9 cellular contexts compared by ENCODE assay signal in the genomic region with DNA sequence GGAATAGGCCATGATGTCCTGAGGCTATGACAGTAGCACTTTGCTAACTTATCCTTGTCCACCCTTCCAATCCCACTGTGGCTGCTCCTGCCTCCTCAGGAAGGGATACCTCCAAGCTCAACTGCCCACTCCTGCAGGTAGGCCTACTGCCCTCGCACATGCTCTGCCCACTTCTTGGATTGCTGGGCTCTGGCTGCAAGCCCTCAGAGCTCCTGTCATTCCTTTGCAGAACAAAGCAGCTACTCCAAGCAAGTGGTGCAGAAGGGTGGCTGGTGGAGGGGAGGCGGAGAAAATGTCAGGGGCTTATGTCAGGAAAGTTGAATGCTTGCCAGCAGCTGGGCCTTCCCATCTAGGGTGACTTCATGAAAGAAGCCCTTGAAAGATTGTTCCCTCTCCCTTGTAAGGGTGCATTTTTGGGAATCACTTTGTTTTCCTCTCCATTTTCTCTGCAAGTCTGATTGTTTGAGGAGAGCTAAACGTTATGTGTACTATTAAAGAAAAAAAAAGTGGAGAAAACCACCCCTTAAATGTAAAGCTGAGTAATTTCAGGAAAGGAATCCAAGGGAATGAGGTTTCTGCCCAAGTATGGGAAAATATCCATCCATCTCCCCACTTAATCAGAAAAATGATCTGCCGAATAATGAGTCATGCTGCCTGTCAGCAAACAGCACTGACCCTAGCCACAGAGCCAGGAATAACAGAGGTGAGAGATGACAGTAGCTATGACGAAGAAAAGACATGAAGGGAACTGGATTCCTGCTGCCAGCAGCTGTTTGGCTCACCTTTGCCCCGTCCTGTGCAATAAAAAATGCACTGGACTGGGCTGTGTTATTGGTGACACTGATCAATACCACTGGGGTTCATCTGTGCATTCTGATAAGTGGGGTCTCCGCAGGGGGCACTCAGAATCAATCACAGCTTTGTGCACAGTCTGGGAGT.
DNase-seq lines count a peak whose midpoint lies in the region; ATAC-seq, FAIRE-seq and TF ChIP-seq lines count a peak whose summit lies in the region.
"Had no signal": no experiment of that assay in that cellular context is flagged by ENCODE, and none has a peak within 500 bp of the region (broad histone marks: within the 10 kb centered on the region; RNA-seq: fewer than 3 reads in every experiment).

No MANE protein-coding gene starts in this region.

- H3K9ac ChIP-seq in HCT116 (ENCODE audit: low read length): no peak overlapping the region
- no peak overlapping the region for H3K9ac ChIP-seq in adipocyte (ENCODE audit: low read length)
- H3K9ac ChIP-seq in keratinocyte (ENCODE audit: control insufficient read depth, extremely low read depth, insufficient read depth, low read length): no peak overlapping the region
- H3K9ac ChIP-seq in stomach smooth muscle (ENCODE audit: low read length in 2 of 2): peak overlapping the region; percentile 13 to 59

- ATAC-seq in HCT116: peak; percentile 80
- ATAC-seq in HG03159 (IDR thresholded peaks at IDR 0.05; ENCODE audit: unreplicated experiment): no peak

- H3K4me1 ChIP-seq in HCT116 (ENCODE audit: control insufficient read depth in 1 of 2, insufficient read depth in 2 of 2, low read length in 2 of 2) (peaks cover 12 to 18% of the 10 kb centered on the region in 2 experiments), adipocyte (ENCODE audit: control insufficient read depth, insufficient read depth, low read length) (peaks cover 24% of the 10 kb centered on the region), keratinocyte (ENCODE audit: control insufficient read depth, extremely low read depth, insufficient read depth, low read length) (peaks cover 3% of the 10 kb centered on the region), stomach smooth muscle (ENCODE audit: control insufficient read depth, insufficient read depth, low read length) (peaks cover 32% of the 10 kb centered on the region)

- H3K79me2 ChIP-seq in HCT116 (ENCODE audit: insufficient read depth, low read length): no peaks in the 10 kb centered on the region
- H3K79me2 ChIP-seq in keratinocyte (ENCODE audit: control insufficient read depth, insufficient read depth, low read length): no peaks in the 10 kb centered on the region

- FAIRE-seq in keratinocyte (lab: Jason Lieb, UNC): no peak

- no peaks in the 10 kb centered on the region for H3K9me2 ChIP-seq in HCT116 (ENCODE audit: insufficient read depth)

- H3K4me3 ChIP-seq in HCT116 (replicated peaks in 1 of 2; ENCODE audit: low read depth in 1 of 2, low read length in 2 of 2) (no peak overlapping the region), adipocyte (ENCODE audit: low read length) (no peak overlapping the region), keratinocyte (ENCODE audit: control insufficient read depth in 2 of 3, extremely low read depth in 1 of 3, insufficient read depth in 2 of 3, low read depth in 1 of 3, low read length in 3 of 3) (no peak overlapping the region), stomach smooth muscle (ENCODE audit: low read length in 2 of 2) (peak overlapping the region; percentile 71 to 72)

- TF ChIP-seq RAD21 in HCT116 (IDR thresholded peaks at IDR 0.05; ENCODE audit: low read depth): no peak

- RAD21 ChIA-PET in HCT116 (lab: Charles Lee; ENCODE audit: low non-redundant PET in 1 of 2, low total read pairs in 2 of 2, uncharacterized antibody in 2 of 2, unreplicated experiment in 2 of 2): no interaction called here

- H3K9me1 ChIP-seq in keratinocyte (ENCODE audit: control insufficient read depth, extremely low read depth, insufficient read depth, low read length): no peaks in the 10 kb centered on the region

- CTCF ChIA-PET in HCT116 (lab: Charles Lee): interaction anchor here (3.1 to 4.2 kb wide), 2 partner anchors 9 to 11 kb away, joined by 19 to 21 read pairs; no protein-coding TSS in a partner anchor

- intact Hi-C loops in HCT116 (cut with micrococcal nuclease): no loop called here

- H3K27me3 ChIP-seq in HCT116 (ENCODE audit: insufficient read depth, low read length): no peaks in the 10 kb centered on the region
- peaks cover 38% of the 10 kb centered on the region for H3K27me3 ChIP-seq in adipocyte (replicated peaks; ENCODE audit: control insufficient read depth, insufficient read depth, low read length)
- peaks cover 21% of the 10 kb centered on the region for H3K27me3 ChIP-seq in keratinocyte (ENCODE audit: control insufficient read depth, extremely low read depth, insufficient read depth, low read length)
- H3K27me3 ChIP-seq in stomach smooth muscle (ENCODE audit: control insufficient read depth in 1 of 2, insufficient read depth in 2 of 2, low read length in 2 of 2): peaks cover 0 to 22% of the 10 kb centered on the region in 2 donors

- H3K27ac ChIP-seq in HCT116 (ENCODE audit: low read depth, low read length): no peak overlapping the region
- H3K27ac ChIP-seq in keratinocyte (ENCODE audit: control insufficient read depth, insufficient read depth, low read length): no peak overlapping the region
- H3K27ac ChIP-seq in stomach smooth muscle (ENCODE audit: low read length): peak overlapping the region; percentile 83

- no peaks in the 10 kb centered on the region for H3K9me3 ChIP-seq in HCT116 (ENCODE audit: control insufficient read depth in 1 of 2, insufficient read depth in 1 of 2, low read depth in 1 of 2, low read length in 2 of 2)
- no peaks in the 10 kb centered on the region for H3K9me3 ChIP-seq in adipocyte (ENCODE audit: control insufficient read depth, low read length)
- no peaks in the 10 kb centered on the region for H3K9me3 ChIP-seq in keratinocyte (ENCODE audit: control insufficient read depth, low read depth, low read length)
- H3K9me3 ChIP-seq in stomach smooth muscle (ENCODE audit: control insufficient read depth in 2 of 2, low read length in 2 of 2): no peaks in the 10 kb centered on the region

- H2AFZ ChIP-seq in HCT116 (ENCODE audit: low read depth, low read length, poor library complexity, severe bottlenecking) (no peak overlapping the region), keratinocyte (ENCODE audit: control insufficient read depth, low read length) (no peak overlapping the region)

- DNase-seq in HCT116 (ENCODE audit: low read depth, low spot score) (no peak), adipocyte (ENCODE audit: low read depth) (peak; percentile 66), keratinocyte (ENCODE audit: low read depth, low spot score) (peak; percentile 5), NCI-H1930 (lab: John Stamatoyannopoulos, UW) (no peak), SHP77 treated with DMSO at 0.1 percent for 48 hours (lab: John Stamatoyannopoulos, UW) (no peak)
- DNase-seq in activated CD4-positive, alpha-beta T cell treated with anti-CD3 and anti-CD28 coated beads, Interleukin-2, amount 50 U/mL, for 1 hour: no peak
- DNase-seq: NCI-H69 had no signal

- H4K20me1 ChIP-seq in HCT116 (ENCODE audit: insufficient read depth): no peaks in the 10 kb centered on the region
- H4K20me1 ChIP-seq in keratinocyte (ENCODE audit: control insufficient read depth, extremely low read depth, insufficient read depth, low read length): no peaks in the 10 kb centered on the region

- POLR2A ChIA-PET in HCT116 (lab: Charles Lee): interaction anchor here (1.9 kb wide), 1 partner anchor 11 kb away, joined by 4 read pairs; no protein-coding TSS in a partner anchor

- no TSS peak for BruUV-seq in HCT116 (replicated peaks; lab: Mats Ljungman, UMichigan)

- H3K4me2 ChIP-seq in HCT116 (ENCODE audit: low read length) (peak overlapping the region; percentile 41), keratinocyte (ENCODE audit: control insufficient read depth, extremely low read depth, insufficient read depth, low read depth, low read length) (no peak overlapping the region)

- H3K36me3 ChIP-seq in HCT116 (ENCODE audit: control insufficient read depth in 1 of 2, insufficient read depth in 2 of 2, low read length in 2 of 2): no peaks in the 10 kb centered on the region
- H3K36me3 ChIP-seq in adipocyte (ENCODE audit: control insufficient read depth, insufficient read depth, low read length, severe bottlenecking): no peaks in the 10 kb centered on the region
- no peaks in the 10 kb centered on the region for H3K36me3 ChIP-seq in keratinocyte (ENCODE audit: control insufficient read depth in 2 of 2, extremely low read depth in 1 of 2, insufficient read depth in 2 of 2, low read length in 2 of 2)
- no peaks in the 10 kb centered on the region for H3K36me3 ChIP-seq in stomach smooth muscle (ENCODE audit: control insufficient read depth in 2 of 2, insufficient read depth in 2 of 2, low read length in 2 of 2)

- TF ChIP-seq CTCF in HCT116 (IDR thresholded peaks at IDR 0.05 in 2 of 3, conservative IDR thresholded peaks at IDR 0.05 in 1 of 3; ENCODE audit: borderline replicate concordance in 1 of 3, insufficient read depth in 1 of 3, low read depth in 2 of 3, low read length in 2 of 3) (no peak), keratinocyte (optimal IDR thresholded peaks at IDR 0.05 in 1 of 3, IDR thresholded peaks at IDR 0.05 in 1 of 3, conservative IDR thresholded peaks at IDR 0.05 in 1 of 3; ENCODE audit: extremely low read depth in 1 of 3, insufficient read depth in 2 of 3, low read length in 3 of 3) (no peak)

- dilution Hi-C loops in keratinocyte (cut with MboI; ENCODE audit: extremely low pct_ligation_motif_present, low sequenced_read_pairs): no loop called here

- TF ChIP-seq POLR2A in HCT116 (IDR thresholded peaks at IDR 0.05; ENCODE audit: borderline replicate concordance, extremely low read depth, insufficient read depth, insufficient read length): no peak

TF ChIP-seq in HCT116, 20 proteins besides CTCF, POLR2A, EP300 and RAD21:
- no peak for TF ChIP-seq CBX3 (IDR thresholded peaks at IDR 0.05; ENCODE audit: low read depth)
- TF ChIP-seq SIN3A (IDR thresholded peaks at IDR 0.05; ENCODE audit: low read depth): no peak
- TF ChIP-seq EZH2 (IDR thresholded peaks at IDR 0.05): no peak
- TF ChIP-seq SRF (IDR thresholded peaks at IDR 0.05; ENCODE audit: low read depth): no peak; the same call in 1 of the 2 replicates
- TF ChIP-seq, protein P1, sequence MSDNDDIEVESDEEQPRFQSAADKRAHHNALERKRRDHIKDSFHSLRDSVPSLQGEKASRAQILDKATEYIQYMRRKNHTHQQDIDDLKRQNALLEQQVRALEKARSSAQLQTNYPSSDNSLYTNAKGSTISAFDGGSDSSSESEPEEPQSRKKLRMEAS (IDR thresholded peaks at IDR 0.05): 0 out of 2 replicates have a peak, but pooled peaks have one; percentile 17
- TF ChIP-seq EZH2phosphoT487 (IDR thresholded peaks at IDR 0.05; ENCODE audit: borderline replicate concordance): no peak

Comparison
In these comparisons a context has a peak if more than half of its experiments do, and no peak if none do; other contexts are left out.
1. DNase-seq: peak in adipocyte (single experiment) and keratinocyte (single experiment); none in HCT116 (single experiment), NCI-H1930 (0 of 2), activated CD4-positive, alpha-beta T cell treated with anti-CD3 and anti-CD28 coated beads, Interleukin-2, amount 50 U/mL, for 1 hour (single experiment) and SHP77 treated with DMSO at 0.1 percent for 48 hours (single experiment).
2. H3K4me3 ChIP-seq: peak in stomach smooth muscle (2 of 2); none in HCT116 (0 of 2), adipocyte (single experiment) and keratinocyte (0 of 3).
3. H3K9ac ChIP-seq: peak in stomach smooth muscle (2 of 2); none in HCT116 (single experiment), adipocyte (single experiment) and keratinocyte (single experiment).